ENCODE assay signal across 29 cellular contexts in the genomic region with DNA sequence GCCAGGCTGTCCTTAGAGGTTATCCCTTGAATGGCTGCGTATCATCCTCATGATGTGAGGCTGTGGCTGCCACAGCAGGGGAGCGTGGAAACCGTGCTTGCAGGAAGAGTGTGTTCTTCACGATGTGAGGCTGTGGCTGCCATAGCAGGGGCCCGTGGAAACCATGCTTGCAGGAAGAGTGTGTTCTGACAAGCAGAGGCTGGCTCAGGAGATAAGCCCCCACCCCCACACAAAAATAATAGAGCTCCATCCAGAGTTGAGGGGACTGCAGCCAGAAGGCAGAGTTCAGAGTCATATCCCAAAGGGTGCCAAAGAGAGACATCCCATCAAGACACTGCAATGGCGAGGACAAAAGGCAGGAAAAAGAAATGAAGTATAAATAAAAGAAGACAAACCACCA.
"Had no signal": no experiment of that assay in that cellular context is flagged by ENCODE, and none has a peak within 500 bp of the region (broad histone marks: within the 10 kb centered on the region; RNA-seq: fewer than 3 reads in every experiment).

No MANE protein-coding gene starts in this region.

- H3K4me3 ChIP-seq: colonic mucosa, esophagus squamous epithelium, gastrocnemius medialis, heart right ventricle, hepatocyte, left ventricle myocardium inferior, lower lobe of right lung had no signal

- DNase-seq: colonic mucosa; cortex of kidney; effector CD8-positive, alpha-beta T cell; effector memory CD8-positive, alpha-beta T cell; endodermal cell; erythroblast; esophagus squamous epithelium; foreskin fibroblast; foreskin melanocyte; gastrocnemius medialis; glutamatergic neuron; heart right ventricle; hypothalamus; immature natural killer cell; islet precursor cell; kidney; kidney glomerular epithelial cell; left colon; left ventricle myocardium inferior; lower lobe of right lung; mesenchymal stem cell; naive thymus-derived CD4-positive, alpha-beta T cell had no signal

- H2AFZ ChIP-seq: hepatocyte had no signal

- H3K79me2 ChIP-seq: hepatocyte had no signal

- H3K27ac ChIP-seq: colonic mucosa, epithelial cell of prostate, esophagus squamous epithelium, gastrocnemius medialis, heart right ventricle, hepatocyte, left ventricle myocardium inferior, lower lobe of right lung had no signal

- H3K9me3 Mint-ChIP-seq: dendritic cell treated with granulocyte-macrophage colony-stimulating factor and Interleukin-4, amounts not matched to agents 40 ng/mL and 50 ng/mL, for 4 days; effector memory CD8-positive, alpha-beta T cell; immature natural killer cell had no signal

- H3K4me1 ChIP-seq: colonic mucosa, esophagus squamous epithelium, gastrocnemius medialis, heart right ventricle, left ventricle myocardium inferior, lower lobe of right lung had no signal

- H3K36me3 ChIP-seq: colonic mucosa, esophagus squamous epithelium, lower lobe of right lung had no signal

- FAIRE-seq: endometrium, kidney had no signal

- H3K4me3 Mint-ChIP-seq: dendritic cell treated with granulocyte-macrophage colony-stimulating factor and Interleukin-4, amounts not matched to agents 40 ng/mL and 50 ng/mL, for 4 days; effector memory CD8-positive, alpha-beta T cell; endodermal cell; immature natural killer cell; mesothelial cell of epicardium; naive thymus-derived CD4-positive, alpha-beta T cell had no signal

- H3K4me1 Mint-ChIP-seq: immature natural killer cell had no signal

- H3K27ac Mint-ChIP-seq: dendritic cell treated with granulocyte-macrophage colony-stimulating factor and Interleukin-4, amounts not matched to agents 40 ng/mL and 50 ng/mL, for 4 days; effector memory CD8-positive, alpha-beta T cell; endodermal cell; immature natural killer cell; mesothelial cell of epicardium; naive thymus-derived CD4-positive, alpha-beta T cell had no signal

- H3K4me2 ChIP-seq: hepatocyte had no signal

- H3K27me3 ChIP-seq: colonic mucosa, gastrocnemius medialis, hepatocyte had no signal

- ATAC-seq: effector memory CD8-positive, alpha-beta T cell; esophagus mucosa; gastrocnemius medialis; heart right ventricle; left colon; left lobe of liver; lower lobe of right lung; naive thymus-derived CD4-positive, alpha-beta T cell had no signal

- H3K9me3 ChIP-seq: colonic mucosa, esophagus squamous epithelium, gastrocnemius medialis, lower lobe of right lung had no signal
